ENCODE assay signal across 8 cellular contexts in the genomic region with DNA sequence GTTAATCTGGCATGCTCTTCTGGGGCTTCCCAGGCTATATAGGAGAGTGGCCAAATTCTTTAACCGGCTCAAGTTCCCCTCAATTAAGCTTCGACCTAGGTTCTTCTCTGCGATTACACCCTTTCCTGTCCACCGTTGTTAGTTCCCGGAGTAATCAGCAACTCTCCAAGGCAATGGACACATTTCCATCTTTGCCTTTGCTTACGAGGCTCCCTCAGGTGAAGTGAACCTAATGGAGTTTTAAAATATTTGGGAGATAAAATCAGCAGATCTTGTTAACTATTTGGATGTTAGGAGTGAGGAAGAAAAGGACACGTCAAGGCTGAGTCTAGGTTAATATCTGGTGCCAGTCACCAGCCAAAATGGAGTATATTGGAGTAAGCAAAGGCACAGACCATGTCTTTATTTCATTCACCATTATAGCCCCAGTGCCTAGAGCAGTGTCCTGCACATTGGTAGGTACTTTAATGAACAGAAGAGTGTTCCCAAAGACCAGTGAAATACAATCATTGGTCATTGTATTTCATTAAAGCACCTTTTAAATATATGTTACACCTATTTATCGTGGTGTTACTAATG. TPM values are rescaled to one million over a fixed set of nuclear protein-coding genes. Genes with fewer than 3 reads are reported as not detected.
DNase-seq lines count a peak whose midpoint lies in the region; ATAC-seq and TF ChIP-seq lines count a peak whose summit lies in the region.

No MANE protein-coding gene starts in this region.

- dilution Hi-C loops in IMR-90 (cut with HindIII; ENCODE audit: low sequenced_read_pairs, unreplicated experiment): no loop called here

- TF ChIP-seq POLR2A in IMR-90 (IDR thresholded peaks at IDR 0.05; ENCODE audit: low read depth, low read length): no peak

- peak overlapping the region; percentile 79 for H4K5ac ChIP-seq in IMR-90 (ENCODE audit: low read depth, low read length)

- H3K4ac ChIP-seq in IMR-90 (ENCODE audit: low read depth, low read length): peak overlapping the region; percentile 76

- no peak for TF ChIP-seq RAD21 in IMR-90 (IDR thresholded peaks at IDR 0.05; ENCODE audit: low read length)

- intact Hi-C loops in IMR-90 (cut with micrococcal nuclease): loop anchor here (1.0 kb wide), 1 partner anchor 47 kb away; no protein-coding TSS in a partner anchor

- H3K9me1 ChIP-seq in IMR-90 (ENCODE audit: insufficient read depth, low read length): no peaks in the 10 kb centered on the region

- no peak overlapping the region for H2BK120ac ChIP-seq in IMR-90 (ENCODE audit: low read depth, low read length)

- peak overlapping the region; percentile 92 for H3K9ac ChIP-seq in IMR-90 (ENCODE audit: low read depth, low read length)

- H4K91ac ChIP-seq in IMR-90 (ENCODE audit: insufficient read depth, low read depth, low read length): no peak overlapping the region

- ATAC-seq in IMR-90 (ENCODE audit: low read depth) (no peak), GM19397 (IDR thresholded peaks at IDR 0.05; ENCODE audit: unreplicated experiment) (no peak), HG03097 (IDR thresholded peaks at IDR 0.05; ENCODE audit: low FRiP score, unreplicated experiment) (no peak), HG02763 (IDR thresholded peaks at IDR 0.05; ENCODE audit: unreplicated experiment) (no peak), HG02970 (IDR thresholded peaks at IDR 0.05; ENCODE audit: low FRiP score, unreplicated experiment) (no peak)

- no peaks in the 10 kb centered on the region for H3K9me3 Mint-ChIP-seq in nephron progenitor cell

- H3K4me3 Mint-ChIP-seq in nephron progenitor cell: peak overlapping the region; percentile 94

- peak overlapping the region; percentile 77 for H2AK9ac ChIP-seq in IMR-90 (replicated peaks; ENCODE audit: low read depth, low read length, poor library complexity)

- no peak overlapping the region for H2BK20ac ChIP-seq in IMR-90 (ENCODE audit: low read depth, low read length)

- POLR2A ChIA-PET in IMR-90 (lab: Charles Lee; ENCODE audit: unreplicated experiment): no interaction called here

- no peaks in the 10 kb centered on the region for H3K9me3 ChIP-seq in IMR-90 (ENCODE audit: control insufficient read depth, insufficient read depth, low read length)

- H3K4me2 ChIP-seq in IMR-90 (ENCODE audit: low read depth, low read length): peak overlapping the region; percentile 74

- H3K4me1 Mint-ChIP-seq in nephron progenitor cell: peaks cover 29% of the 10 kb centered on the region

- TSS peak; percentile 79 for BruUV-seq in IMR-90 (replicated peaks; lab: Mats Ljungman, UMichigan)

- no peak for TF ChIP-seq CTCF in GM12865 (IDR thresholded peaks at IDR 0.05; ENCODE audit: insufficient read depth, low read depth, low read length, missing control alignments)
- no peak for TF ChIP-seq CTCF in IMR-90 (conservative IDR thresholded peaks at IDR 0.05; ENCODE audit: low read depth, low read length)
- TF ChIP-seq CTCF in choroid plexus epithelial cell (conservative IDR thresholded peaks at IDR 0.05; ENCODE audit: low read depth, low read length): no peak
- TF ChIP-seq CTCF in nephron progenitor cell (IDR thresholded peaks at IDR 0.05): no peak

- CTCF ChIA-PET in IMR-90 (lab: Yijun Ruan, JAX): no interaction called here

- H2AFZ ChIP-seq in IMR-90 (replicated peaks; ENCODE audit: low read length, poor library complexity): peak overlapping the region; percentile 92

- H2BK5ac ChIP-seq in IMR-90 (ENCODE audit: low read depth, low read length, poor library complexity, severe bottlenecking): peak overlapping the region; percentile 1

- H3K23ac ChIP-seq in IMR-90 (ENCODE audit: low read depth, low read length): 0 out of 2 replicates have a peak overlapping the region, but pooled peaks have one; percentile 20

- H3K14ac ChIP-seq in IMR-90 (replicated peaks; ENCODE audit: low read depth, low read length): peak overlapping the region; percentile 28

- H3K27ac ChIP-seq in IMR-90 (ENCODE audit: insufficient read depth, low read length): peak overlapping the region; percentile 75

- H3K18ac ChIP-seq in IMR-90 (ENCODE audit: low read depth, low read length): no peak overlapping the region

- peaks cover 23 to 34% of the 10 kb centered on the region in 2 experiments for H3K79me1 ChIP-seq in IMR-90 (ENCODE audit: low read depth in 1 of 2, low read length in 2 of 2)

- H3K4me3 ChIP-seq in GM12865 (ENCODE audit: low read depth, low read length) (peak overlapping the region; percentile 69), IMR-90 (ENCODE audit: insufficient read depth, low read depth, low read length) (peak overlapping the region; percentile 84), choroid plexus epithelial cell (ENCODE audit: low read depth, low read length) (peak overlapping the region; percentile 94)

- peak overlapping the region; percentile 49; the same call in 1 of the 2 replicates for H3K56ac ChIP-seq in IMR-90 (ENCODE audit: extremely low read depth, insufficient read depth, low read length)

- H3K27me3 Mint-ChIP-seq in nephron progenitor cell (ENCODE audit: low read depth, poor library complexity): no peaks in the 10 kb centered on the region

- no peaks in the 10 kb centered on the region for H3K27me3 ChIP-seq in IMR-90 (ENCODE audit: control insufficient read depth, insufficient read depth, low read length)

- no peak overlapping the region for H2BK15ac ChIP-seq in IMR-90 (ENCODE audit: low read depth, low read length)

- peak overlapping the region; percentile 33; the same call in 1 of the 2 replicates for H2AK5ac ChIP-seq in IMR-90 (ENCODE audit: low read depth, low read length)

- H4K8ac ChIP-seq in IMR-90 (ENCODE audit: low read depth in 2 of 2, low read length in 2 of 2): peak overlapping the region; percentile 45 to 95

- DNase-seq in GM12865 (ENCODE audit: low read depth): no peak
- DNase-seq in IMR-90: no peak
- DNase-seq in choroid plexus epithelial cell (ENCODE audit: low read depth): no peak
- no peak for DNase-seq in nephron progenitor cell

- in situ Hi-C loops in IMR-90 (cut with MboI; ENCODE audit: low sequenced_read_pairs): no loop called here

- H4K20me1 ChIP-seq in IMR-90 (ENCODE audit: insufficient read depth, low read length): no peaks in the 10 kb centered on the region

- H3K36me3 Mint-ChIP-seq in nephron progenitor cell (ENCODE audit: low read depth): peaks cover 32% of the 10 kb centered on the region

- peaks cover 3% of the 10 kb centered on the region; the same call in 1 of the 2 replicates for H3K36me3 ChIP-seq in IMR-90 (ENCODE audit: control insufficient read depth, insufficient read depth, low read length)

- H3K27ac Mint-ChIP-seq in nephron progenitor cell: peak overlapping the region; percentile 99

- no CpG with 5 or more reads among the region's 8 CpGs for WGBS in IMR-90 (ENCODE audit: extremely low coverage in 2 of 2, insufficient read length in 1 of 2), 2 experiments

- H3K4me1 ChIP-seq in IMR-90 (ENCODE audit: control insufficient read depth, insufficient read depth, low read length): no peaks in the 10 kb centered on the region

TF ChIP-seq in IMR-90, 13 proteins besides CTCF, POLR2A, EP300 and RAD21:
- TF ChIP-seq MXI1 (IDR thresholded peaks at IDR 0.05; ENCODE audit: borderline replicate concordance, low read depth, low read length) (no peak), RFX5 (IDR thresholded peaks at IDR 0.05; ENCODE audit: low read depth, low read length) (no peak), FOS (IDR thresholded peaks at IDR 0.05; ENCODE audit: low read depth, low read length) (no peak), MAFK (IDR thresholded peaks at IDR 0.05; ENCODE audit: low read depth, low read length) (no peak), SMC3 (IDR thresholded peaks at IDR 0.05; ENCODE audit: low read depth, low read length) (no peak), CEBPB (IDR thresholded peaks at IDR 0.05; ENCODE audit: low read depth, low read length) (no peak), NFE2L2 (IDR thresholded peaks at IDR 0.05; ENCODE audit: low read depth, low read length) (no peak), CHD1 (IDR thresholded peaks at IDR 0.05; ENCODE audit: low read depth, low read length) (no peak), MAZ (IDR thresholded peaks at IDR 0.05; ENCODE audit: borderline replicate concordance, low read depth, low read length) (no peak)
- TF ChIP-seq, protein P1, sequence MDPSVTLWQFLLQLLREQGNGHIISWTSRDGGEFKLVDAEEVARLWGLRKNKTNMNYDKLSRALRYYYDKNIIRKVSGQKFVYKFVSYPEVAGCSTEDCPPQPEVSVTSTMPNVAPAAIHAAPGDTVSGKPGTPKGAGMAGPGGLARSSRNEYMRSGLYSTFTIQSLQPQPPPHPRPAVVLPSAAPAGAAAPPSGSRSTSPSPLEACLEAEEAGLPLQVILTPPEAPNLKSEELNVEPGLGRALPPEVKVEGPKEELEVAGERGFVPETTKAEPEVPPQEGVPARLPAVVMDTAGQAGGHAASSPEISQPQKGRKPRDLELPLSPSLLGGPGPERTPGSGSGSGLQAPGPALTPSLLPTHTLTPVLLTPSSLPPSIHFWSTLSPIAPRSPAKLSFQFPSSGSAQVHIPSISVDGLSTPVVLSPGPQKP (IDR thresholded peaks at IDR 0.05; ENCODE audit: borderline replicate concordance, low read depth, low read length): no peak
- TF ChIP-seq, protein P2, sequence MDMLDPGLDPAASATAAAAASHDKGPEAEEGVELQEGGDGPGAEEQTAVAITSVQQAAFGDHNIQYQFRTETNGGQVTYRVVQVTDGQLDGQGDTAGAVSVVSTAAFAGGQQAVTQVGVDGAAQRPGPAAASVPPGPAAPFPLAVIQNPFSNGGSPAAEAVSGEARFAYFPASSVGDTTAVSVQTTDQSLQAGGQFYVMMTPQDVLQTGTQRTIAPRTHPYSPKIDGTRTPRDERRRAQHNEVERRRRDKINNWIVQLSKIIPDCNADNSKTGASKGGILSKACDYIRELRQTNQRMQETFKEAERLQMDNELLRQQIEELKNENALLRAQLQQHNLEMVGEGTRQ (IDR thresholded peaks at IDR 0.05; ENCODE audit: low read depth, low read length): no peak
TF ChIP-seq in IMR-90: peak in this region for 0.

RNA-seq across cellular contexts. Expression of a gene that starts 0.5 kb away (rescaled TPM):
- 28.0 and 31.1 TPM in 2 replicates for total RNA-seq in IMR-90 (2012; rRNA removed)
- 10.9 and 11.4 TPM in 2 replicates for polyA plus RNA-seq in IMR-90 (2012; rRNA removed)
- polyA plus RNA-seq in IMR-90 (2012; cell fraction: cytosol; rRNA removed): 1.5 and 3.1 TPM in 2 replicates
- polyA plus RNA-seq in IMR-90 (2012; cell fraction: nucleus; rRNA removed; ENCODE audit: low replicate concordance): 19.0 and 31.7 TPM in 2 replicates

RNA-seq across cellular contexts. Expression of a gene that starts 0.6 kb away (rescaled TPM):
- total RNA-seq in IMR-90 (2012; rRNA removed): 10.8 and 11.7 TPM in 2 replicates
- polyA plus RNA-seq in IMR-90 (2012; rRNA removed): 11.7 and 12.5 TPM in 2 replicates
- 5.8 and 5.9 TPM in 2 replicates for polyA plus RNA-seq in IMR-90 (2012; cell fraction: cytosol; rRNA removed)
- polyA plus RNA-seq in IMR-90 (2012; cell fraction: nucleus; rRNA removed; ENCODE audit: low replicate concordance): 9.0 and 29.1 TPM in 2 replicates

RNA-seq across cellular contexts. Expression of a gene that starts 59.9 kb away (rescaled TPM):
- total RNA-seq in IMR-90 (2012; rRNA removed): 13.9 and 16.0 TPM in 2 replicates
- 3.6 TPM in 2 replicates for polyA plus RNA-seq in IMR-90 (2012; rRNA removed)
- polyA plus RNA-seq in IMR-90 (2012; cell fraction: cytosol; rRNA removed): 1.3 and 1.6 TPM in 2 replicates
- polyA plus RNA-seq in IMR-90 (2012; cell fraction: nucleus; rRNA removed; ENCODE audit: low replicate concordance): 9.9 and 15.0 TPM in 2 replicates
